ENCODE assay signal across 14 cellular contexts in genomic region chr9:126399251-126399650, GRCh38.
DNase-seq lines count a peak whose midpoint lies in the region; ATAC-seq and TF ChIP-seq lines count a peak whose summit lies in the region.
"Had no signal": no experiment of that assay in that cellular context is flagged by ENCODE, and none has a peak within 500 bp of the region (broad histone marks: within the 10 kb centered on the region; RNA-seq: fewer than 3 reads in every experiment).

No MANE protein-coding gene starts in this region.

- H3K79me2 ChIP-seq in Loucy (ENCODE audit: insufficient read depth, low read length): peaks cover 3% of the 10 kb centered on the region; the same call in 1 of the 2 replicates

- no peak overlapping the region for H2AFZ ChIP-seq in Loucy (ENCODE audit: low read length)

- no peak overlapping the region for H3K4me3 ChIP-seq in Loucy (ENCODE audit: low read length, poor library complexity, severe bottlenecking)
- H3K4me3 ChIP-seq: BLaER1, left ventricle myocardium inferior, SK-N-MC had no signal

- peaks cover 10% of the 10 kb centered on the region for H3F3A ChIP-seq in Loucy (ENCODE audit: low read depth)

- H3K36me3 ChIP-seq in Loucy (ENCODE audit: insufficient read depth, low read length): peaks cover 57% of the 10 kb centered on the region; the same call in 1 of the 2 replicates

- H3K9me3 ChIP-seq in Loucy (ENCODE audit: insufficient read depth, low read depth, low read length): no peaks in the 10 kb centered on the region
- H3K9me3 ChIP-seq: BLaER1, Caco-2, left ventricle myocardium inferior had no signal

- H3K9ac ChIP-seq in Loucy (ENCODE audit: low read depth, low read length, poor library complexity, severe bottlenecking): peak overlapping the region; percentile 70
- H3K9ac ChIP-seq: BLaER1 had no signal

- peak; percentile 54 for DNase-seq in AG08395 (ENCODE audit: low spot score)
- DNase-seq in dermis microvascular lymphatic vessel endothelial cell (ENCODE audit: low read depth in 2 of 2): peak; percentile 48 to 52
- peak; percentile 29 for DNase-seq in midbrain (lab: John Stamatoyannopoulos, UW)
- DNase-seq in stimulated activated CD4-positive, alpha-beta T cell treated with anti-CD3 and anti-CD28 coated beads, Interleukin-15, amount 100 ng/mL, for 24 hours: no peak
- DNase-seq in activated naive CD4-positive, alpha-beta T cell (lab: John Stamatoyannopoulos, UW): no peak
- DNase-seq in NCI-H146 treated with DMSO at 0.1 percent for 48 hours (lab: John Stamatoyannopoulos, UW; ENCODE audit: unreplicated experiment): no peak
- DNase-seq: DMS79, NCI-H2081 treated with DMSO at 0.1 percent for 48 hours had no signal

- no peaks in the 10 kb centered on the region for H4K20me1 ChIP-seq in Loucy (ENCODE audit: insufficient read depth, low read length, poor library complexity, severe bottlenecking)
- H4K20me1 ChIP-seq: BLaER1 had no signal

- no peak for TF ChIP-seq CTCF in Loucy (conservative IDR thresholded peaks at IDR 0.05; ENCODE audit: low read length)

- H3K4me2 ChIP-seq in Loucy (ENCODE audit: low read depth, low read length, poor library complexity, severe bottlenecking): no peak overlapping the region
- H3K4me2 ChIP-seq: BLaER1 had no signal

- no peak for ATAC-seq in HG03460 (IDR thresholded peaks at IDR 0.05; ENCODE audit: unreplicated experiment)

- H3K27me3 ChIP-seq in Loucy (ENCODE audit: insufficient read depth, low read length, poor library complexity, severe bottlenecking): no peaks in the 10 kb centered on the region
- H3K27me3 ChIP-seq: BLaER1 had no signal

- peaks cover 61% of the 10 kb centered on the region for H3K4me1 ChIP-seq in Loucy (ENCODE audit: insufficient read depth, low read length, poor library complexity, severe bottlenecking)
- H3K4me1 ChIP-seq: Caco-2 had no signal

- no peaks in the 10 kb centered on the region for H3K9me2 ChIP-seq in Loucy (replicated peaks; ENCODE audit: low read depth, low read length)

Comparison
In these comparisons a context has a peak if more than half of its experiments do, and no peak if none do; other contexts are left out.
1. DNase-seq: peak in AG08395 (single experiment), dermis microvascular lymphatic vessel endothelial cell (2 of 2) and midbrain (single experiment); none in stimulated activated CD4-positive, alpha-beta T cell treated with anti-CD3 and anti-CD28 coated beads, Interleukin-15, amount 100 ng/mL, for 24 hours (single experiment), activated naive CD4-positive, alpha-beta T cell (0 of 4) and NCI-H146 treated with DMSO at 0.1 percent for 48 hours (single experiment).